ENCODE assay signal across 14 cellular contexts in the genomic region with DNA sequence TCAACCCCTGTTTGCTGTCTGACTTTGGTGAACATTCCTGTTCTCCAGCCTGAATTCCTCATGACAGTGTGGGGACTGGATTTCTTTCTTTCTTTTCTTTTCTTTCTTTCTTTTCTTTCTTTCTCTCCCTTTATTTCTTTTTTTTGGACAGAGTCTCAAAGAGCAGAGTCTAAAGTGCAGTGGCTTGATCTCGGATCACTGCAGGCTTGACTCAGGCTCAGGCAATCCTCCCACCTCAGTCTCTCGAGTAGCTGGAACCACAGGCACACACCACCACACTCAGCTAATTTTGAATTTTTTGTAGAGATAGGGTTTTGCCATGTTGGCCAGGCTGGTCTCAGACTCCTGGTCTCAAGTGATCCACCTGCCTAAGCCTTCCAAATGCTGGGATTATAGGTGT.
DNase-seq lines count a peak whose midpoint lies in the region; ATAC-seq and TF ChIP-seq lines count a peak whose summit lies in the region.
"Had no signal": no experiment of that assay in that cellular context is flagged by ENCODE, and none has a peak within 500 bp of the region (broad histone marks: within the 10 kb centered on the region; RNA-seq: fewer than 3 reads in every experiment).

No MANE protein-coding gene starts in this region.

- H3K4me1 Mint-ChIP-seq in progenitor cell of endocrine pancreas (ENCODE audit: low read depth), result peaks cover 27% of the 10 kb centered on the region
- H3K4me1 Mint-ChIP-seq: B cell, IgD-negative memory B cell had no signal

- peaks cover 11 to 24% (median 17%) of the 10 kb centered on the region in 11 experiments; a peak in 20 of 22 replicates for H3K9me3 ChIP-seq in BLaER1 treated with 17β-estradiol and CSF1 and Interleukin-3, amounts not matched to agents 10 nM and 100 nM (replicated peaks in 1 of 11)
- no peaks in the 10 kb centered on the region for H3K9me3 ChIP-seq in right lobe of liver
- peaks cover 7% of the 10 kb centered on the region; the same call in 1 of the 2 replicates for H3K9me3 ChIP-seq in SJCRH30 (replicated peaks)
- no peaks in the 10 kb centered on the region for H3K9me3 ChIP-seq in HAP-1
- H3K9me3 ChIP-seq: SJSA1 had no signal

- peaks cover 4% of the 10 kb centered on the region for H3K36me3 Mint-ChIP-seq in progenitor cell of endocrine pancreas (ENCODE audit: insufficient read depth)

- H3K9me3 Mint-ChIP-seq in progenitor cell of endocrine pancreas (ENCODE audit: low read depth), result peaks cover 6% of the 10 kb centered on the region

- TF ChIP-seq POLR2A in right lobe of liver (IDR thresholded peaks at IDR 0.05), result no peak

- no peak overlapping the region for H3K27ac ChIP-seq in BLaER1 treated with 17β-estradiol and CSF1 and Interleukin-3, amounts not matched to agents 10 nM and 100 nM
- H3K27ac ChIP-seq in VCaP (peak overlapping the region; percentile 88), right lobe of liver (peak overlapping the region in 2 of 3 donors; percentile 31 to 60), SJCRH30 (no peak overlapping the region)
- H3K27ac ChIP-seq: RWPE1, SJSA1 had no signal

- peaks cover 36 to 62% (median 57%) of the 10 kb centered on the region in 10 experiments for H3K4me1 ChIP-seq in BLaER1 treated with 17β-estradiol and CSF1 and Interleukin-3, amounts not matched to agents 10 nM and 100 nM
- H3K4me1 ChIP-seq in right lobe of liver (peaks cover 0 to 21% (median 9%) of the 10 kb centered on the region in 4 donors), SJCRH30 (peaks cover 28% of the 10 kb centered on the region), HAP-1 (no peaks in the 10 kb centered on the region)
- H3K4me1 ChIP-seq: SJSA1 had no signal

- 17% methylated on average over 2 of the region's 2 CpGs for WGBS in right lobe of liver (ENCODE audit: insufficient coverage, low coverage, low lambda C conversion rate, missing lambda C conversion rate)

- intact Hi-C loops in right lobe of liver (cut with DNase I), result no loop called here

- peaks cover 0 to 15% (median 2%) of the 10 kb centered on the region in 11 experiments; a peak in 6 of 22 replicates for H3K36me3 ChIP-seq in BLaER1 treated with 17β-estradiol and CSF1 and Interleukin-3, amounts not matched to agents 10 nM and 100 nM
- H3K36me3 ChIP-seq in right lobe of liver (no peaks in the 10 kb centered on the region), SJCRH30 (no peaks in the 10 kb centered on the region), HAP-1 (replicated peaks) (no peaks in the 10 kb centered on the region)
- H3K36me3 ChIP-seq: SJSA1 had no signal

- no peaks in the 10 kb centered on the region for H3K27me3 ChIP-seq in BLaER1 treated with 17β-estradiol and CSF1 and Interleukin-3, amounts not matched to agents 10 nM and 100 nM
- H3K27me3 ChIP-seq in right lobe of liver, result no peaks in the 10 kb centered on the region
- H3K27me3 ChIP-seq in SJCRH30, result no peaks in the 10 kb centered on the region
- no peaks in the 10 kb centered on the region for H3K27me3 ChIP-seq in HAP-1 (ENCODE audit: low read depth)
- H3K27me3 ChIP-seq: SJSA1 had no signal

- H3K4me3 Mint-ChIP-seq in progenitor cell of endocrine pancreas (ENCODE audit: low read depth), result no peak overlapping the region
- H3K4me3 Mint-ChIP-seq: B cell; CD8-positive, alpha-beta memory T cell; IgD-negative memory B cell had no signal

- DNase-seq in right lobe of liver, result peak in 1 of 3 donors; percentile 31
- DNase-seq in progenitor cell of endocrine pancreas (ENCODE audit: low spot score, unreplicated experiment), result no peak
- DNase-seq in SJCRH30, result no peak
- no peak for DNase-seq in HAP-1 (ENCODE audit: low spot score in 2 of 2)
- no peak for DNase-seq in activated CD4-positive, alpha-beta T cell treated with anti-CD3 and anti-CD28 coated beads for 48 hours
- DNase-seq: CD8-positive, alpha-beta memory T cell; HCEC 1CT; NCI-H2227 treated with DMSO at 0.1 percent for 48 hours had no signal

- H3K27me3 Mint-ChIP-seq in progenitor cell of endocrine pancreas, result no peaks in the 10 kb centered on the region

- H3K27ac Mint-ChIP-seq in progenitor cell of endocrine pancreas, result peak overlapping the region; percentile 89
- H3K27ac Mint-ChIP-seq: B cell; CD8-positive, alpha-beta memory T cell; IgD-negative memory B cell had no signal

- in situ Hi-C loops in HAP-1 (cut with MboI; ENCODE audit: low sequenced_read_pairs), result no loop called here

- ATAC-seq in right lobe of liver, result peak; percentile 8 to 69 (median 57)

- no peaks in the 10 kb centered on the region for H4K20me1 ChIP-seq in BLaER1 treated with 17β-estradiol and CSF1 and Interleukin-3, amounts not matched to agents 10 nM and 100 nM

- TF ChIP-seq CTCF in VCaP (conservative IDR thresholded peaks at IDR 0.05) (no peak), right lobe of liver (IDR thresholded peaks at IDR 0.05) (no peak), progenitor cell of endocrine pancreas (IDR thresholded peaks at IDR 0.05; ENCODE audit: unreplicated experiment) (no peak)

- no peak overlapping the region for H3K4me3 ChIP-seq in BLaER1 treated with 17β-estradiol and CSF1 and Interleukin-3, amounts not matched to agents 10 nM and 100 nM
- H3K4me3 ChIP-seq in right lobe of liver (no peak overlapping the region), SJCRH30 (no peak overlapping the region), HAP-1 (no peak overlapping the region)
- H3K4me3 ChIP-seq: SJSA1 had no signal

- peak overlapping the region in 8 of 11 experiments; percentile 48 to 88 (median 76); a peak in 15 of 22 replicates for H3K4me2 ChIP-seq in BLaER1 treated with 17β-estradiol and CSF1 and Interleukin-3, amounts not matched to agents 10 nM and 100 nM

- H3K9ac ChIP-seq in BLaER1 treated with 17β-estradiol and CSF1 and Interleukin-3, amounts not matched to agents 10 nM and 100 nM, result no peak overlapping the region

Comparison
In these comparisons a context has a peak if more than half of its experiments do, and no peak if none do; other contexts are left out.
1. H3K27ac ChIP-seq: peak in VCaP (single experiment) and right lobe of liver (2 of 3); none in BLaER1 treated with 17β-estradiol and CSF1 and Interleukin-3, amounts not matched to agents 10 nM and 100 nM (0 of 11) and SJCRH30 (single experiment).